1 cellular context compared by ENCODE assay signal in the genomic region with DNA sequence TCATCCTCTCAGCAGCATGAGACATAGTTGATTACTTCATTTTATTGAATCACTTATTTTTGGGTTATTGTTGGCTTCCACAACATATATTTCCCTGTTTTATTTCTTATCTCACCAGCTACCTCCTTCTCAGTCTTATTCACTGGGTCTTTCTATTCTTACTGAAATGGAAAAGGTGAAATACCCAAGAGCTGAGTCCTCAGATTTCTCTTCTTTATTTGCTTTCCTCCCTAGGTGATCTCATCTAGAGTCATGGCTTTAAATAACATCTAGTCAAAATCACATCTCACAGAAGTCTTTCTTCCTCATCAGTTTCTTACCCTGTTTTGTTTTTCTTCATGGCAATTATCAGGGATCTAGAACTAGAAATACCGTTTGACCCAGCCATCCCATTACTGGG.
TF ChIP-seq lines count a peak whose summit lies in the region.

No MANE protein-coding gene starts in this region.

TF ChIP-seq in HCT116, 20 proteins besides CTCF, POLR2A, EP300 and RAD21 (continued from another document):
- no peak for TF ChIP-seq REST (IDR thresholded peaks at IDR 0.05; ENCODE audit: low read depth)
- TF ChIP-seq EZH2phosphoT487 (IDR thresholded peaks at IDR 0.05; ENCODE audit: borderline replicate concordance): no peak
- TF ChIP-seq SIN3A (IDR thresholded peaks at IDR 0.05; ENCODE audit: low read depth): no peak
- no peak for TF ChIP-seq CEBPB (IDR thresholded peaks at IDR 0.05; ENCODE audit: low read depth)
- TF ChIP-seq YY1 (IDR thresholded peaks at IDR 0.05; ENCODE audit: extremely low read depth, insufficient replicate concordance, low read depth, low read length): no peak
- TF ChIP-seq ATF3 (IDR thresholded peaks at IDR 0.05): no peak
- peak; percentile 58 for TF ChIP-seq FOSL1 (IDR thresholded peaks at IDR 0.05; ENCODE audit: low read depth)
- no peak for TF ChIP-seq EZH2 (IDR thresholded peaks at IDR 0.05)
TF ChIP-seq in HCT116: peak in this region for 4.
